ENCODE assay signal across 1 cellular context in genomic region chr14:70871863-70872677, GRCh38.
TF ChIP-seq lines count a peak whose summit lies in the region.

No MANE protein-coding gene starts in this region.

TF ChIP-seq in HepG2, 621 proteins besides CTCF, POLR2A, EP300 and RAD21:
- TF ChIP-seq TP53 (CRISPR knock-in tag; conservative IDR thresholded peaks at IDR 0.05) = 0 out of 2 replicates have a peak, but pooled peaks have one; percentile 66
- peak; percentile 60 for TF ChIP-seq ZNF687 (CRISPR knock-in tag; IDR thresholded peaks at IDR 0.05)
- no peak for TF ChIP-seq ZNF121 (CRISPR knock-in tag; IDR thresholded peaks at IDR 0.05)
- TF ChIP-seq ZNF281 (CRISPR knock-in tag; IDR thresholded peaks at IDR 0.05; ENCODE audit: borderline replicate concordance) = 0 out of 2 replicates have a peak, but pooled peaks have one; percentile 25
- no peak for TF ChIP-seq ZFP36L2 (CRISPR knock-in tag; IDR thresholded peaks at IDR 0.05)
- no peak for TF ChIP-seq CSRNP1 (CRISPR knock-in tag; IDR thresholded peaks at IDR 0.05)
- TF ChIP-seq PATZ1 (CRISPR knock-in tag; IDR thresholded peaks at IDR 0.05) = 0 out of 2 replicates have a peak, but pooled peaks have one; percentile 39
- 0 out of 2 replicates have a peak, but pooled peaks have one; percentile 23 for TF ChIP-seq MAX (IDR thresholded peaks at IDR 0.05)
- TF ChIP-seq FUBP1 (CRISPR knock-in tag; IDR thresholded peaks at IDR 0.05; ENCODE audit: borderline replicate concordance) = no peak
- TF ChIP-seq USF2 (IDR thresholded peaks at IDR 0.05; ENCODE audit: low read depth, low read length) = no peak
- peak; percentile 7; the same call in 1 of the 2 replicates for TF ChIP-seq USF2 (CRISPR knock-in tag; IDR thresholded peaks at IDR 0.05; ENCODE audit: borderline replicate concordance)
